2 cellular contexts compared by ENCODE assay signal in the genomic region with DNA sequence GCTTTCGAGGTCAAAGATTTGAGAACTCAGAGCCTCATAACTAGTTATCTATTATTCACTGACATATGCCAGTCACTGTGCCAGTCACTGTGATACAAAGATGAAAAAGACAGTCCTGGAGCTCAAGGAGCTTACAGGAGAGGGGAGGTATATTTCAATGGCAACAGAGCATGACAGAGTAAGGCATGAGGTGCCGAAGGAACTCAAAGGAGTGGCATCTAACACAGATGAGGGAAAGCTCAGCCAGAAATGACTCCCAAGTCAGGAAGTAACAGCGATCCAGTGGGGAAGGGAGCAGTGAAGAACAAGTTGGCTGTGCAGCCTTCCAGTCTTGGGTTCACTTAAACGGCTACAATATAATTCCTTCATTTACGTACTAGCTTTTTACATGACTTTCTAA.
TF ChIP-seq lines count a peak whose summit lies in the region.

No MANE protein-coding gene starts in this region.

TF ChIP-seq in HepG2, 621 proteins besides CTCF, POLR2A, EP300 and RAD21:
- TF ChIP-seq REL (CRISPR knock-in tag; conservative IDR thresholded peaks at IDR 0.05), result peak; percentile 40; the same call in 1 of the 2 replicates
- TF ChIP-seq, protein P1, sequence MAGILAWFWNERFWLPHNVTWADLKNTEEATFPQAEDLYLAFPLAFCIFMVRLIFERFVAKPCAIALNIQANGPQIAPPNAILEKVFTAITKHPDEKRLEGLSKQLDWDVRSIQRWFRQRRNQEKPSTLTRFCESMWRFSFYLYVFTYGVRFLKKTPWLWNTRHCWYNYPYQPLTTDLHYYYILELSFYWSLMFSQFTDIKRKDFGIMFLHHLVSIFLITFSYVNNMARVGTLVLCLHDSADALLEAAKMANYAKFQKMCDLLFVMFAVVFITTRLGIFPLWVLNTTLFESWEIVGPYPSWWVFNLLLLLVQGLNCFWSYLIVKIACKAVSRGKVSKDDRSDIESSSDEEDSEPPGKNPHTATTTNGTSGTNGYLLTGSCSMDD (CRISPR knock-in tag; IDR thresholded peaks at IDR 0.05), result no peak

TF ChIP-seq in GM12878, 131 proteins besides CTCF, POLR2A, EP300 and RAD21:
- no peak for TF ChIP-seq BHLHE40 (IDR thresholded peaks at IDR 0.05; ENCODE audit: borderline replicate concordance in 1 of 2, low read depth in 2 of 2, low read length in 1 of 2)
- TF ChIP-seq, protein P2, sequence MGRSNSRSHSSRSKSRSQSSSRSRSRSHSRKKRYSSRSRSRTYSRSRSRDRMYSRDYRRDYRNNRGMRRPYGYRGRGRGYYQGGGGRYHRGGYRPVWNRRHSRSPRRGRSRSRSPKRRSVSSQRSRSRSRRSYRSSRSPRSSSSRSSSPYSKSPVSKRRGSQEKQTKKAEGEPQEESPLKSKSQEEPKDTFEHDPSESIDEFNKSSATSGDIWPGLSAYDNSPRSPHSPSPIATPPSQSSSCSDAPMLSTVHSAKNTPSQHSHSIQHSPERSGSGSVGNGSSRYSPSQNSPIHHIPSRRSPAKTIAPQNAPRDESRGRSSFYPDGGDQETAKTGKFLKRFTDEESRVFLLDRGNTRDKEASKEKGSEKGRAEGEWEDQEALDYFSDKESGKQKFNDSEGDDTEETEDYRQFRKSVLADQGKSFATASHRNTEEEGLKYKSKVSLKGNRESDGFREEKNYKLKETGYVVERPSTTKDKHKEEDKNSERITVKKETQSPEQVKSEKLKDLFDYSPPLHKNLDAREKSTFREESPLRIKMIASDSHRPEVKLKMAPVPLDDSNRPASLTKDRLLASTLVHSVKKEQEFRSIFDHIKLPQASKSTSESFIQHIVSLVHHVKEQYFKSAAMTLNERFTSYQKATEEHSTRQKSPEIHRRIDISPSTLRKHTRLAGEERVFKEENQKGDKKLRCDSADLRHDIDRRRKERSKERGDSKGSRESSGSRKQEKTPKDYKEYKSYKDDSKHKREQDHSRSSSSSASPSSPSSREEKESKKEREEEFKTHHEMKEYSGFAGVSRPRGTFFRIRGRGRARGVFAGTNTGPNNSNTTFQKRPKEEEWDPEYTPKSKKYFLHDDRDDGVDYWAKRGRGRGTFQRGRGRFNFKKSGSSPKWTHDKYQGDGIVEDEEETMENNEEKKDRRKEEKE (IDR thresholded peaks at IDR 0.05), result no peak
- TF ChIP-seq, protein P3, sequence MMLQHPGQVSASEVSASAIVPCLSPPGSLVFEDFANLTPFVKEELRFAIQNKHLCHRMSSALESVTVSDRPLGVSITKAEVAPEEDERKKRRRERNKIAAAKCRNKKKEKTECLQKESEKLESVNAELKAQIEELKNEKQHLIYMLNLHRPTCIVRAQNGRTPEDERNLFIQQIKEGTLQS (IDR thresholded peaks at IDR 0.05; ENCODE audit: borderline replicate concordance, extremely low read depth, low read depth, low read length), result no peak
- no peak for TF ChIP-seq MTA3 (IDR thresholded peaks at IDR 0.05; ENCODE audit: borderline replicate concordance, low read length)
